In genomic region chr9:134444040-134444315, GRCh38 we compare ENCODE assay signal across 1 cellular context.
TF ChIP-seq lines count a peak whose summit lies in the region.

No MANE protein-coding gene starts in this region.

TF ChIP-seq in HCT116, 20 proteins besides CTCF, POLR2A, EP300 and RAD21 (continued from another document):
- TF ChIP-seq MAX (IDR thresholded peaks at IDR 0.05): no peak
- TF ChIP-seq ELF1 (IDR thresholded peaks at IDR 0.05; ENCODE audit: borderline replicate concordance, low read depth): no peak
- no peak for TF ChIP-seq SIN3A (IDR thresholded peaks at IDR 0.05; ENCODE audit: low read depth)
